ENCODE assay signal across 10 cellular contexts in the genomic region with DNA sequence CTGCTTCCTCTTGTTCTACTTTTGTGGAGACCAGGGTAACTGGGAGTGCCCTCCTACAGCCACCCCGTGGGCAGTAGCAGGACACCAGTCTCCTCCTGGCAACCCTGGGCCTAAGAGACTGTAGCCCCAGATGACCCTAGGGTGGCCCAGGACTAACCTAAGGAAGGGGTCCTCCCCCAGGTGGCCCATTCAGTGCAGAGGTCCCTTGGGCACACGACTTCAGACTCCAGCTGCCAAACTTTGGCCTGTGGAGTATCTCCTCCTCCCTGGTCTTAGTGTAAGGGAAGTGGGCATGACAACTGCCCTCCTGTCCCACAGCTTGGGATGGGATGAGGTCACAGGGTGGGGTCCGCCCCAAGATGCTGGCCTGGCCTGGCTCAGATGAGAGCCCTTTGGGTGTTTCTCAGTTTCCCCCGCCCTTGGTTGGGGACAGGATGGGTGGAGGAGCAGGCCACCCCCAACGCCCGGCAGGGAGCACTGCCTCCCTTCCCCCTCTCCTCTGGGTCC. TPM values are rescaled to one million over a fixed set of nuclear protein-coding genes. Genes with fewer than 3 reads are reported as not detected.
DNase-seq lines count a peak whose midpoint lies in the region; ATAC-seq and TF ChIP-seq lines count a peak whose summit lies in the region.
"Had no signal": no experiment of that assay in that cellular context is flagged by ENCODE, and none has a peak within 500 bp of the region (broad histone marks: within the 10 kb centered on the region; RNA-seq: fewer than 3 reads in every experiment).

No MANE protein-coding gene starts in this region.

- H3K23ac ChIP-seq in mesendoderm (ENCODE audit: low read length): no peak overlapping the region

- H3K56ac ChIP-seq in mesendoderm (ENCODE audit: low read length): no peak overlapping the region

- POLR2A ChIA-PET in naive thymus-derived CD4-positive, alpha-beta T cell (lab: Charles Lee): interaction anchor here (0.8 to 28.9 kb wide), 5 partner anchors 7 to 172 kb away, joined by 3 to 1077 read pairs (median 19); a partner anchor contains a TSS

- H3K4me3 Mint-ChIP-seq in CD14-positive monocyte: peak overlapping the region; percentile 86 to 95
- H3K4me3 Mint-ChIP-seq in naive thymus-derived CD4-positive, alpha-beta T cell: peak overlapping the region; percentile 87 to 97 (median 93)

- peaks cover 27% of the 10 kb centered on the region for H3K36me3 ChIP-seq in KOPT-K1 (ENCODE audit: insufficient read depth, low read length)
- H3K36me3 ChIP-seq in naive thymus-derived CD4-positive, alpha-beta T cell (ENCODE audit: control insufficient read depth in 2 of 3, insufficient read depth in 3 of 3, low read length in 3 of 3): peaks cover 0 to 9% (median 0%) of the 10 kb centered on the region in 3 experiments
- H3K36me3 ChIP-seq in mesendoderm (ENCODE audit: control insufficient read depth, insufficient read depth, low read length): no peaks in the 10 kb centered on the region
- H3K36me3 ChIP-seq: pancreas had no signal

- no peak overlapping the region for H2BK5ac ChIP-seq in mesendoderm (ENCODE audit: low read length)

- H2AK5ac ChIP-seq in mesendoderm (ENCODE audit: low read length): no peak overlapping the region

- intact Hi-C loops in CD14-positive monocyte (cut with micrococcal nuclease): loop anchor here in 1 of 2 donors (2.0 kb wide), 1 partner anchor 16 kb away; no protein-coding TSS in a partner anchor
- intact Hi-C loops in naive thymus-derived CD4-positive, alpha-beta T cell (cut with micrococcal nuclease): loop anchor here (1.0 to 10.0 kb wide), 13 partner anchors 9 to 858 kb away; a partner anchor contains a TSS

- TF ChIP-seq CTCF in CD14-positive monocyte (IDR thresholded peaks at IDR 0.05): no peak

- H2BK15ac ChIP-seq in mesendoderm (replicated peaks; ENCODE audit: low read depth): no peak overlapping the region

- H3K9ac ChIP-seq in mesendoderm (ENCODE audit: low read length): no peak overlapping the region

- no peak for ATAC-seq in naive thymus-derived CD4-positive, alpha-beta T cell
- ATAC-seq in GM19455 (IDR thresholded peaks at IDR 0.05; ENCODE audit: unreplicated experiment) (no peak), HG02970 (IDR thresholded peaks at IDR 0.05; ENCODE audit: low FRiP score, unreplicated experiment) (no peak)

- peaks cover 51% of the 10 kb centered on the region for H3K79me1 ChIP-seq in mesendoderm (ENCODE audit: low read length)

- H3K4ac ChIP-seq in mesendoderm (ENCODE audit: low read depth, low read length): no peak overlapping the region

- H3K4me1 Mint-ChIP-seq in CD14-positive monocyte: peaks cover 79% of the 10 kb centered on the region
- H3K4me1 Mint-ChIP-seq in naive thymus-derived CD4-positive, alpha-beta T cell: peaks cover 50 to 71% (median 67%) of the 10 kb centered on the region in 7 donors

- H3K4me3 ChIP-seq in naive thymus-derived CD4-positive, alpha-beta T cell (ENCODE audit: low read length): peak overlapping the region; percentile 85
- no peak overlapping the region for H3K4me3 ChIP-seq in mesendoderm (ENCODE audit: low read length)

- H3K27me3 ChIP-seq in naive thymus-derived CD4-positive, alpha-beta T cell (ENCODE audit: control insufficient read depth in 2 of 2, insufficient read depth in 2 of 2, low read length in 2 of 2): no peaks in the 10 kb centered on the region
- H3K27me3 ChIP-seq in mesendoderm (ENCODE audit: insufficient read depth, low read length, poor library complexity): no peaks in the 10 kb centered on the region
- H3K27me3 ChIP-seq: pancreas had no signal

- peaks cover 33% of the 10 kb centered on the region for H3K79me2 ChIP-seq in mesendoderm (ENCODE audit: control insufficient read depth, insufficient read depth, low read length)

- peaks cover 58 to 65% of the 10 kb centered on the region in 2 donors for H3K4me1 ChIP-seq in naive thymus-derived CD4-positive, alpha-beta T cell (ENCODE audit: control insufficient read depth in 2 of 2, insufficient read depth in 2 of 2, low read length in 2 of 2)
- H3K4me1 ChIP-seq in mesendoderm (ENCODE audit: control insufficient read depth, low read depth, low read length): peaks cover 12% of the 10 kb centered on the region

- H2BK120ac ChIP-seq in mesendoderm (ENCODE audit: low read depth, low read length): no peak overlapping the region

- DNase-seq in CD14-positive monocyte (ENCODE audit: low spot score) (peak; percentile 80), caudate nucleus (lab: John Stamatoyannopoulos, UW) (no peak), pons (ENCODE audit: low spot score) (no peak), mesendoderm (no peak)
- no peak for DNase-seq in naive thymus-derived CD4-positive, alpha-beta T cell
- DNase-seq: DMS 273 treated with DMSO at 0.1 percent for 48 hours had no signal

- H3K36me3 Mint-ChIP-seq in CD14-positive monocyte: peaks cover 38 to 53% of the 10 kb centered on the region in 2 donors
- H3K36me3 Mint-ChIP-seq in naive thymus-derived CD4-positive, alpha-beta T cell: peaks cover 0 to 69% (median 4%) of the 10 kb centered on the region in 5 donors

- peak overlapping the region; percentile 99 to 100 (median 100) for H3K27ac Mint-ChIP-seq in CD14-positive monocyte
- peak overlapping the region; percentile 95 to 99 (median 98) for H3K27ac Mint-ChIP-seq in naive thymus-derived CD4-positive, alpha-beta T cell

- peaks cover 0 to 2% (median 0%) of the 10 kb centered on the region in 3 donors for H3K27me3 Mint-ChIP-seq in CD14-positive monocyte (ENCODE audit: low read depth in 3 of 3)
- H3K27me3 Mint-ChIP-seq in naive thymus-derived CD4-positive, alpha-beta T cell: no peaks in the 10 kb centered on the region

- CTCF ChIA-PET in naive thymus-derived CD4-positive, alpha-beta T cell (lab: Charles Lee): interaction anchor here (0.7 to 26.1 kb wide), 11 partner anchors 9 to 418 kb away, joined by 3 to 1110 read pairs (median 4); a partner anchor contains a TSS

- H3K27ac ChIP-seq in KOPT-K1 (ENCODE audit: low read depth, low read length, poor library complexity, severe bottlenecking) (peak overlapping the region; percentile 98), caudate nucleus (ENCODE audit: low read depth, low read length) (peak overlapping the region; percentile 59), mesendoderm (ENCODE audit: low read depth, low read length) (no peak overlapping the region)
- peak overlapping the region; percentile 92 for H3K27ac ChIP-seq in naive thymus-derived CD4-positive, alpha-beta T cell (ENCODE audit: low read depth, low read length)

- no peak overlapping the region for H3K18ac ChIP-seq in mesendoderm (ENCODE audit: low read length)

- H3K4me2 ChIP-seq in mesendoderm (ENCODE audit: low read length): no peak overlapping the region

- H4K8ac ChIP-seq in mesendoderm (ENCODE audit: low read depth, low read length): no peak overlapping the region

- no peak overlapping the region for H4K5ac ChIP-seq in mesendoderm (ENCODE audit: low read length)

- H3K9me3 ChIP-seq in KOPT-K1 (ENCODE audit: insufficient read depth, low read length, poor library complexity, severe bottlenecking): no peaks in the 10 kb centered on the region
- no peaks in the 10 kb centered on the region for H3K9me3 ChIP-seq in naive thymus-derived CD4-positive, alpha-beta T cell (ENCODE audit: control insufficient read depth in 2 of 3, low read length in 3 of 3)
- H3K9me3 ChIP-seq: pancreas had no signal

- WGBS in mesendoderm (ENCODE audit: extremely low coverage, insufficient coverage, low lambda C conversion rate): no CpG with 5 or more reads among the region's 6 CpGs

- peaks cover 0 to 2% (median 0%) of the 10 kb centered on the region in 7 donors for H3K9me3 Mint-ChIP-seq in CD14-positive monocyte
- H3K9me3 Mint-ChIP-seq in naive thymus-derived CD4-positive, alpha-beta T cell: peaks cover 0 to 2% (median 0%) of the 10 kb centered on the region in 11 donors

RNA-seq across cellular contexts. Expression of a gene that starts 4.8 kb away (rescaled TPM):
- 100 to 1,000 TPM in 1 of 2 donors, 10 to 100 TPM in 1; 79.0 to 106 TPM for polyA plus RNA-seq in CD14-positive monocyte
- total RNA-seq in naive thymus-derived CD4-positive, alpha-beta T cell: 100 to 1,000 TPM; 163 to 421 (median 228) TPM
- 100 to 1,000 TPM in 1 of 2 donors, 10 to 100 TPM in 1; 67.7 to 144 TPM for polyA plus RNA-seq in naive thymus-derived CD4-positive, alpha-beta T cell
- 26.0 TPM for polyA plus RNA-seq in mesendoderm (2013, experiment 1 of 2)
- polyA plus RNA-seq in mesendoderm (2013, experiment 2 of 2): 26.9 TPM

RNA-seq across cellular contexts. Expression of a gene that starts 25.9 kb away (rescaled TPM):
- not detected for polyA plus RNA-seq in CD14-positive monocyte
- 1 to 10 TPM in 4 of 5 experiments, under 1 TPM in 1; 0.35 to 2.4 (median 1.3) TPM for total RNA-seq in naive thymus-derived CD4-positive, alpha-beta T cell
- not detected for polyA plus RNA-seq in naive thymus-derived CD4-positive, alpha-beta T cell
- polyA plus RNA-seq in mesendoderm (2013, experiment 1 of 2): not detected
- not detected for polyA plus RNA-seq in mesendoderm (2013, experiment 2 of 2)
- polyA plus RNA-seq: pancreas had no signal

RNA-seq across cellular contexts. Expression of a gene that starts 38.1 kb away (rescaled TPM):
- polyA plus RNA-seq in CD14-positive monocyte: not detected
- not detected for total RNA-seq in naive thymus-derived CD4-positive, alpha-beta T cell
- polyA plus RNA-seq in naive thymus-derived CD4-positive, alpha-beta T cell: not detected
- not detected for polyA plus RNA-seq in mesendoderm (2013, experiment 1 of 2)
- polyA plus RNA-seq in mesendoderm (2013, experiment 2 of 2): not detected
- polyA plus RNA-seq: pancreas had no signal

RNA-seq across cellular contexts. Expression of a gene that starts 39.7 kb away (rescaled TPM):
- not detected for polyA plus RNA-seq in CD14-positive monocyte
- under 1 TPM in 2 of 5 experiments, not detected in 3; 0.27 to 0.60 TPM for total RNA-seq in naive thymus-derived CD4-positive, alpha-beta T cell
- not detected for polyA plus RNA-seq in naive thymus-derived CD4-positive, alpha-beta T cell
- polyA plus RNA-seq in mesendoderm (2013, experiment 1 of 2): 0.22 TPM
- 0.24 TPM for polyA plus RNA-seq in mesendoderm (2013, experiment 2 of 2)
- total RNA-seq: pancreas had no signal

RNA-seq across cellular contexts. Expression of a gene that starts 56.2 kb away (rescaled TPM):
- polyA plus RNA-seq in CD14-positive monocyte: 10 to 100 TPM in 1 of 2 donors, 1 to 10 TPM in 1; 9.4 to 16.0 TPM
- total RNA-seq in naive thymus-derived CD4-positive, alpha-beta T cell: 100 to 1,000 TPM in 1 of 5 experiments, 10 to 100 TPM in 4; 53.2 to 106 (median 59.2) TPM
- 10 to 100 TPM; 15.4 to 32.8 TPM for polyA plus RNA-seq in naive thymus-derived CD4-positive, alpha-beta T cell
- polyA plus RNA-seq in mesendoderm (2013, experiment 1 of 2): 13.7 TPM
- polyA plus RNA-seq in mesendoderm (2013, experiment 2 of 2): 13.9 TPM
